8 cellular contexts compared by ENCODE assay signal in the genomic region with DNA sequence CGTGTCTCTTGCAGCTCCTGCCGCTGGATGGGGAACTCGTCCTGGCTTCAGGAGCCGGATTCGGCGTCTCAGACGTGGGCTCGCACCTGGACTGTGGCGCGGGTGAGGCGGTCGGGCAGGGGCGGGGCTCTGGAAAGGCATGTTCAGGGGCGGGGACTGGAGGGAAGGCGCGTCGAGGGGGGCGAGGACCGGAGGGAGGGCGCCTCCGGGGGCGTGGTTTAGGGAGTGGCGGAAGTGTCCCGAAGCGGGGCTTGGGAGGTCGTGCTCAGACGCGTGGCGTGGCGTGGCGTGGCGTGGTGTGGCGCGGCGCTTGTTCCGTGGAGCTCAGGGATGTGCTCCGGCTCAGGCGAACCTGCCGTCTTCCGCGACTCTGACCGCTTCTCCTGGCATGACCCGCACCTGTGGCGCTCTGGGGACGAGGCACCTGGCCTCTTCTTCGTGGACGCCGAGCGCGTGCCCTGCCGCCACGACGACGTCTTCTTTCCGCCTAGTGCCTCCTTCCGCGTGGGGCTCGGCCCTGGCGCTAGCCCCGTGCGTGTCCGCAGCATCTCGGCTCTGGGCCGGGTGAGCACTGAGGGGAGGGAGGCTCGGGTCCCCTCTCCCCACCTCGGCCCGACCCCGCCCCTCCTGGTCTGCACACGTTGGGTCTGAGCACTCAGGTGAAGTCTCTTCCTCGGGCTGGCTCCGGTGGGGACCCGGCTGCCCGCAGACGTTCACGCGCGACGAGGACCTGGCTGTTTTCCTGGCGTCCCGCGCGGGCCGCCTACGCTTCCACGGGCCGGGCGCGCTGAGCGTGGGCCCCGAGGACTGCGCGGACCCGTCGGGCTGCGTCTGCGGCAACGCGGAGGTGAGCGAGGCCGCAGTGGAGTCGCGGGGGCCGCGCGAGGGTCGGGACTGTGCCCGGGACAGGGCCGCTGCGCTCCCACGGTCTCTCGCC. TPM values are rescaled to one million over a fixed set of nuclear protein-coding genes. Genes with fewer than 3 reads are reported as not detected.
DNase-seq lines count a peak whose midpoint lies in the region; ATAC-seq, FAIRE-seq and TF ChIP-seq lines count a peak whose summit lies in the region.

No MANE protein-coding gene starts in this region.

- TF ChIP-seq CTCF in hepatocyte (IDR thresholded peaks at IDR 0.05; ENCODE audit: poor library complexity) (no peak), spleen (IDR thresholded peaks at IDR 0.05 in 8 of 11, conservative IDR thresholded peaks at IDR 0.05 in 3 of 11) (no peak)

- 5% methylated on average over 67 of the region's 111 CpGs for WGBS in hepatocyte (ENCODE audit: low lambda C conversion rate, missing lambda C conversion rate)
- WGBS in spleen, 5 donors = 1 to 4% (median 3%) methylated on average over 54 to 111 of the region's 111 CpGs

- peaks cover 30% of the 10 kb centered on the region for H3K4me1 ChIP-seq in hepatocyte (ENCODE audit: insufficient read depth)
- H3K4me1 ChIP-seq in spleen = peaks cover 17 to 50% (median 42%) of the 10 kb centered on the region in 6 donors

- peaks cover 2% of the 10 kb centered on the region for H3K79me2 ChIP-seq in hepatocyte

- peak overlapping the region; percentile 52 for H2AFZ ChIP-seq in hepatocyte

- ATAC-seq in HG03064 (IDR thresholded peaks at IDR 0.05; ENCODE audit: low read depth, unreplicated experiment) = peak; percentile 61

- H3K27me3 ChIP-seq in hepatocyte (peaks cover 25% of the 10 kb centered on the region), spleen (replicated peaks in 1 of 7) (peaks cover 3 to 77% (median 43%) of the 10 kb centered on the region in 7 donors)

- H3K4me2 ChIP-seq in hepatocyte = peak overlapping the region; percentile 93

- H3K27ac ChIP-seq in hepatocyte (peak overlapping the region; percentile 90), spleen (peak overlapping the region in 2 of 8 donors; percentile 0 to 13)

- peak; percentile 64 for DNase-seq in GM03348 (ENCODE audit: low spot score)
- peak; percentile 45 to 70 for DNase-seq in NOMO-1 (lab: John Stamatoyannopoulos, UW; ENCODE audit: unreplicated experiment in 2 of 2)
- peak; percentile 64 for DNase-seq in activated gamma-delta T cell treated with anti-CD3 and anti-CD28 coated beads, Interleukin-2, amount 50 U/mL, for 16 hours (ENCODE audit: low read depth)
- DNase-seq in hepatocyte (ENCODE audit: low spot score) = peak; percentile 93
- peak; percentile 94 for DNase-seq in spleen
- DNase-seq in urothelium cell line (ENCODE audit: low spot score) = no peak
- DNase-seq in medulla oblongata (ENCODE audit: extremely low spot score) = no peak

- TF ChIP-seq POLR2A in spleen (IDR thresholded peaks at IDR 0.05) = no peak

- H3K9me3 ChIP-seq in hepatocyte (ENCODE audit: low read depth) (no peaks in the 10 kb centered on the region), spleen (no peaks in the 10 kb centered on the region)

- peaks cover 18% of the 10 kb centered on the region for H4K20me1 ChIP-seq in hepatocyte (ENCODE audit: insufficient read depth, poor library complexity, severe bottlenecking)

- no peak for FAIRE-seq in urothelium cell line (lab: Jason Lieb, UNC)

- H3K9me2 ChIP-seq in hepatocyte (replicated peaks; ENCODE audit: insufficient read depth) = no peaks in the 10 kb centered on the region

- intact Hi-C loops in spleen (cut with DNase I; ENCODE audit: low total_unique reads) = no loop called here

- H3K36me3 ChIP-seq in hepatocyte (replicated peaks; ENCODE audit: insufficient read depth, low read depth) (no peaks in the 10 kb centered on the region), spleen (peaks cover 0 to 18% (median 4%) of the 10 kb centered on the region in 6 donors)

- H3K4me3 ChIP-seq in hepatocyte = peak overlapping the region; percentile 45
- peak overlapping the region; percentile 34 to 73 (median 44) for H3K4me3 ChIP-seq in spleen

RNA-seq across cellular contexts. Expression of a gene that starts 6.2 kb away (rescaled TPM):
- total RNA-seq in hepatocyte (157 and 169 TPM in 2 replicates), spleen (1 to 10 TPM in 6 of 7 donors, under 1 TPM in 1; 0.65 to 3.0 (median 2.4) TPM)
- polyA plus RNA-seq in hepatocyte (217 and 247 TPM in 2 replicates), spleen (1 to 10 TPM; 1.6 to 2.2 (median 2.1) TPM)

Comparison
In these comparisons a context has a peak if more than half of its experiments do, and no peak if none do; other contexts are left out.
1. DNase-seq: peak in GM03348 (single experiment), NOMO-1 (2 of 2), activated gamma-delta T cell treated with anti-CD3 and anti-CD28 coated beads, Interleukin-2, amount 50 U/mL, for 16 hours (single experiment), hepatocyte (single experiment) and spleen (single experiment); none in urothelium cell line (single experiment) and medulla oblongata (single experiment).
2. RNA of a gene that starts 6.2 kb away (total RNA-seq): 157 to 169 TPM in hepatocyte; 0.65 to 3.0 TPM in spleen; every median in the first group is over 10 times any median in the second.